ENCODE assay signal across 1 cellular context in genomic region chr17:37039269-37039668, GRCh38.
TF ChIP-seq lines count a peak whose summit lies in the region.

No MANE protein-coding gene starts in this region.

TF ChIP-seq in HEK293, 187 proteins besides CTCF, POLR2A, EP300 and RAD21 (continued from another document):
- TF ChIP-seq ZNF664 (tag by site-specific recombination; IDR thresholded peaks at IDR 0.05), result no peak
- no peak for TF ChIP-seq ZNF248 (tag by site-specific recombination; IDR thresholded peaks at IDR 0.05)
- peak; percentile 54; the same call in 1 of the 2 replicates for TF ChIP-seq ZNF580 (tag by site-specific recombination; IDR thresholded peaks at IDR 0.05)
- TF ChIP-seq ZNF530 (tag by site-specific recombination; IDR thresholded peaks at IDR 0.05; ENCODE audit: low read depth), result no peak
- TF ChIP-seq PRDM6 (tag by site-specific recombination; IDR thresholded peaks at IDR 0.05), result peak; percentile 22; the same call in 1 of the 2 replicates
- TF ChIP-seq ZNF292 (tag by site-specific recombination; IDR thresholded peaks at IDR 0.05; ENCODE audit: borderline replicate concordance, low read depth), result no peak
- no peak for TF ChIP-seq ZNF555 (tag by site-specific recombination; conservative IDR thresholded peaks at IDR 0.05)
- no peak for TF ChIP-seq ZNF621 (tag by site-specific recombination; IDR thresholded peaks at IDR 0.05)
- TF ChIP-seq ZSCAN23 (tag by site-specific recombination; IDR thresholded peaks at IDR 0.05), result no peak
- TF ChIP-seq ZNF112 (tag by site-specific recombination; IDR thresholded peaks at IDR 0.05), result no peak
- no peak for TF ChIP-seq ZNF645 (tag by site-specific recombination; IDR thresholded peaks at IDR 0.05)
- no peak for TF ChIP-seq ZNF549 (tag by site-specific recombination; IDR thresholded peaks at IDR 0.05)
- no peak for TF ChIP-seq ZBTB10 (tag by site-specific recombination; IDR thresholded peaks at IDR 0.05)
- no peak for TF ChIP-seq ZNF404 (tag by site-specific recombination; IDR thresholded peaks at IDR 0.05)
- peak; percentile 50; the same call in 1 of the 2 replicates for TF ChIP-seq GFI1B (tag by site-specific recombination; IDR thresholded peaks at IDR 0.05)
- TF ChIP-seq KLF17 (tag by site-specific recombination; IDR thresholded peaks at IDR 0.05), result no peak
- TF ChIP-seq ZNF354C (tag by site-specific recombination; IDR thresholded peaks at IDR 0.05; ENCODE audit: borderline replicate concordance, low read depth), result no peak
- TF ChIP-seq ZFP3 (tag by site-specific recombination; IDR thresholded peaks at IDR 0.05; ENCODE audit: low read depth), result no peak
- no peak for TF ChIP-seq ZNF692 (tag by site-specific recombination; IDR thresholded peaks at IDR 0.05)
- TF ChIP-seq GLIS1 (tag by site-specific recombination; IDR thresholded peaks at IDR 0.05), result 0 out of 2 replicates have a peak, but pooled peaks have one; percentile 35
- TF ChIP-seq ZNF350 (tag by site-specific recombination; IDR thresholded peaks at IDR 0.05), result no peak
- TF ChIP-seq ZNF175 (tag by site-specific recombination; IDR thresholded peaks at IDR 0.05), result no peak
- no peak for TF ChIP-seq KLF7 (tag by site-specific recombination; IDR thresholded peaks at IDR 0.05; ENCODE audit: borderline replicate concordance)
- no peak for TF ChIP-seq ZNF433 (tag by site-specific recombination; IDR thresholded peaks at IDR 0.05; ENCODE audit: low read depth)
- TF ChIP-seq ZNF747 (tag by site-specific recombination; IDR thresholded peaks at IDR 0.05), result no peak
- TF ChIP-seq ZBTB20 (tag by site-specific recombination; IDR thresholded peaks at IDR 0.05), result no peak
- no peak for TF ChIP-seq SETDB1 (IDR thresholded peaks at IDR 0.05; ENCODE audit: insufficient read length, low read length)
- TF ChIP-seq YY1 (tag by site-specific recombination; IDR thresholded peaks at IDR 0.05), result no peak
- no peak for TF ChIP-seq HOXD13 (CRISPR knock-in tag; IDR thresholded peaks at IDR 0.05; ENCODE audit: borderline replicate concordance)
- peak; percentile 81 for TF ChIP-seq SP7 (tag by site-specific recombination; IDR thresholded peaks at IDR 0.05)
- no peak for TF ChIP-seq REPIN1 (tag by site-specific recombination; IDR thresholded peaks at IDR 0.05; ENCODE audit: low read depth)
- no peak for TF ChIP-seq MZF1 (tag by site-specific recombination; IDR thresholded peaks at IDR 0.05; ENCODE audit: borderline replicate concordance)
- TF ChIP-seq ZBTB6 (tag by site-specific recombination; IDR thresholded peaks at IDR 0.05), result no peak
- TF ChIP-seq FEZF1 (tag by site-specific recombination; IDR thresholded peaks at IDR 0.05), result peak; percentile 78
